ENCODE assay signal across 28 cellular contexts in genomic region chr5:35342664-35343063, GRCh38.
"Had no signal": no experiment of that assay in that cellular context is flagged by ENCODE, and none has a peak within 500 bp of the region (broad histone marks: within the 10 kb centered on the region; RNA-seq: fewer than 3 reads in every experiment).

No MANE protein-coding gene starts in this region.

- H3K27me3 Mint-ChIP-seq: effector memory CD8-positive, alpha-beta T cell had no signal

- H3K4me1 Mint-ChIP-seq: activated T-helper 17 cell treated with anti-CD3 and anti-CD28 coated beads, Interleukin-2, amount 50 U/mL, for 72 hours had no signal

- H3K9me3 ChIP-seq: esophagus squamous epithelium, gastrocnemius medialis had no signal

- H3K4me3 ChIP-seq: esophagus squamous epithelium, gastrocnemius medialis, heart left ventricle had no signal

- H3K4me3 Mint-ChIP-seq: activated CD8-positive, alpha-beta T cell treated with anti-CD3 and anti-CD28 coated beads for 36 hours; activated naive CD8-positive, alpha-beta T cell; activated T-cell treated with anti-CD3 and anti-CD28 coated beads, Interleukin-2, amount 50 U/mL, for 4 hours; activated T-helper 17 cell treated with anti-CD3 and anti-CD28 coated beads, Interleukin-2, amount 50 U/mL, for 72 hours; effector memory CD8-positive, alpha-beta T cell; WTC11 had no signal

- DNase-seq: activated CD4-positive, alpha-beta T cell treated with anti-CD3 and anti-CD28 coated beads for 1 hour; activated CD4-positive, alpha-beta T cell treated with anti-CD3 and anti-CD28 coated beads for 4 hours; activated CD4-positive, alpha-beta T cell treated with anti-CD3 and anti-CD28 coated beads, Interleukin-2, amount 50 U/mL, for 1 hour; activated CD4-positive, alpha-beta T cell treated with anti-CD3 and anti-CD28 coated beads, Interleukin-2, amount 50 U/mL, for 48 hours; activated CD8-positive, alpha-beta memory T cell treated with anti-CD3 and anti-CD28 coated beads for 24 hours; activated CD8-positive, alpha-beta T cell treated with anti-CD3 and anti-CD28 coated beads for 36 hours; activated effector memory CD4-positive, alpha-beta T cell treated with Interleukin-2 at 50 U/mL for 16 hours; activated gamma-delta T cell treated with Interleukin-2 at 50 U/mL for 16 hours; activated naive CD4-positive, alpha-beta T cell treated with anti-CD3 and anti-CD28 coated beads, Interleukin-2, amount 50 U/mL, for 16 hours; activated naive CD4-positive, alpha-beta T cell treated with Interleukin-2 at 50 U/mL for 16 hours; activated T-cell treated with anti-CD3 and anti-CD28 coated beads, Interleukin-2, amount 50 U/mL, for 4 hours; amniotic stem cell; anterior cingulate cortex; caudate nucleus; cortex of kidney; dermis blood vessel endothelial cell; effector CD4-positive, alpha-beta T cell; effector memory CD8-positive, alpha-beta T cell; esophagus squamous epithelium; foreskin fibroblast; gastrocnemius medialis; glutamatergic neuron; heart left ventricle; T-helper 2 cell had no signal

- H3K4me1 ChIP-seq: gastrocnemius medialis, heart left ventricle had no signal

- H3K27ac ChIP-seq: epithelial cell of prostate, esophagus squamous epithelium, gastrocnemius medialis, heart left ventricle had no signal

- H3K27me3 ChIP-seq: esophagus squamous epithelium, gastrocnemius medialis, heart left ventricle had no signal

- H3K27ac Mint-ChIP-seq: activated CD8-positive, alpha-beta T cell treated with anti-CD3 and anti-CD28 coated beads for 36 hours; activated naive CD8-positive, alpha-beta T cell; activated T-helper 17 cell treated with anti-CD3 and anti-CD28 coated beads, Interleukin-2, amount 50 U/mL, for 72 hours; effector memory CD8-positive, alpha-beta T cell; WTC11 had no signal

- H3K36me3 ChIP-seq: esophagus squamous epithelium, gastrocnemius medialis, heart left ventricle had no signal
